ENCODE assay signal across 29 cellular contexts in the genomic region with DNA sequence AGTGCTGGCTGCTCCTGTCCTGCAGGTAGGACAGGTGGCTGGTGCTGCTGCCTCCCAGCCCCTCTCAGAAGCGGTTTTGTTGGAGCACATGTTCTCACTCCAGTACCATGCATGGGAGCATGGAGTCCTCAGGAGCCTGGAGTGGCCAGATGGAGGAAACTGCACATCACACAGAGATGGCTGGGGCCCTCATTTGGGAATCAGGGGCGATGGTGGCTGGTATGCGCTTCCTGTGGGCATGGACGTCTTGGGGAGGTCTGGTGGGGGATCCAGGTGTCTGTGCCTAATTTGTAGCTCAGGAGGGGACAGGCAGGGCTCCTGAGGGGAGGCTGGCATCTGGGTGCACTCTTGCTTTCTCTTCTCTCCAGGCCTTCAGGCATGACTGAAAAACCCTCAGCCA.
"Had no signal": no experiment of that assay in that cellular context is flagged by ENCODE, and none has a peak within 500 bp of the region (broad histone marks: within the 10 kb centered on the region; RNA-seq: fewer than 3 reads in every experiment).

No MANE protein-coding gene starts in this region.

- H3K27ac ChIP-seq: breast epithelium, SK-N-MC, VCaP had no signal

- ATAC-seq: K562, Panc1, Right ventricle myocardium inferior, T-cell had no signal

- H3K36me3 ChIP-seq: breast epithelium had no signal

- H3K4me3 ChIP-seq: breast epithelium, K562, SK-N-MC had no signal

- H3K27me3 Mint-ChIP-seq: activated CD4-positive, alpha-beta memory T cell treated with anti-CD3 and anti-CD28 coated beads for 36 hours; activated CD4-positive, alpha-beta T cell treated with anti-CD3 and anti-CD28 coated beads, Interleukin-2, amount 10 ng/mL, durations not matched to agents 7 days and 5 days; activated naive CD4-positive, alpha-beta T cell treated with anti-CD3 and anti-CD28 coated beads, Interleukin-2, amount 50 U/mL, for 24 hours; activated T-cell treated with anti-CD3 and anti-CD28 coated beads, Interleukin-2, amount 50 U/mL, for 24 hours; T-cell had no signal

- H3K4me3 Mint-ChIP-seq: activated CD4-positive, alpha-beta memory T cell treated with anti-CD3 and anti-CD28 coated beads for 36 hours; activated CD4-positive, alpha-beta T cell treated with anti-CD3 and anti-CD28 coated beads, Interleukin-2, amount 10 ng/mL, durations not matched to agents 7 days and 5 days; activated naive CD4-positive, alpha-beta T cell treated with anti-CD3 and anti-CD28 coated beads, Interleukin-2, amount 50 U/mL, for 24 hours; activated T-cell treated with anti-CD3 and anti-CD28 coated beads, Interleukin-2, amount 50 U/mL, for 24 hours; activated T-helper 1 cell treated with anti-CD3 and anti-CD28 coated beads, Interleukin-12 subunit alpha, Interleukin-12 subunit beta, Interleukin-2, Interleukin-4 antibody, amounts not matched to agents 30 ng/mL and 10 ng/mL and 1 ng/mL, durations not matched to agents 14 hours and 24 hours and 36 hours; T-cell had no signal

- DNase-seq: activated CD4-positive, alpha-beta memory T cell treated with anti-CD3 and anti-CD28 coated beads for 36 hours; activated CD4-positive, alpha-beta T cell treated with anti-CD3 and anti-CD28 coated beads, Interleukin-2, amount 10 ng/mL, durations not matched to agents 7 days and 5 days; activated CD4-positive, CD25-positive, alpha-beta regulatory T cell; activated effector memory CD4-positive, alpha-beta T cell treated with Interleukin-2 at 50 U/mL for 16 hours; activated naive CD4-positive, alpha-beta T cell; activated T-cell treated with anti-CD3 and anti-CD28 coated beads, Interleukin-2, amount 50 U/mL, for 24 hours; aorta; caudate nucleus; Karpas-422; MM.1S; NCI-H1105; NCI-H1436; NCI-H1694 treated with DMSO at 0.1 percent for 48 hours; NCI-H2029 treated with DMSO at 0.1 percent for 48 hours; NCI-H446 treated with DMSO at 0.1 percent for 48 hours; NCI-H524 treated with DMSO at 0.1 percent for 48 hours; NCI-H774; RPMI8226; T-cell; T-helper 2 cell; T1000 had no signal

- H3K9me3 Mint-ChIP-seq: activated naive CD4-positive, alpha-beta T cell treated with anti-CD3 and anti-CD28 coated beads, Interleukin-2, amount 50 U/mL, for 24 hours had no signal

- H3K27ac Mint-ChIP-seq: activated CD4-positive, alpha-beta memory T cell treated with anti-CD3 and anti-CD28 coated beads for 36 hours; activated CD4-positive, alpha-beta T cell treated with anti-CD3 and anti-CD28 coated beads, Interleukin-2, amount 10 ng/mL, durations not matched to agents 7 days and 5 days; activated naive CD4-positive, alpha-beta T cell treated with anti-CD3 and anti-CD28 coated beads, Interleukin-2, amount 50 U/mL, for 24 hours; activated T-cell treated with anti-CD3 and anti-CD28 coated beads, Interleukin-2, amount 50 U/mL, for 24 hours; activated T-helper 1 cell treated with anti-CD3 and anti-CD28 coated beads, Interleukin-12 subunit alpha, Interleukin-12 subunit beta, Interleukin-2, Interleukin-4 antibody, amounts not matched to agents 30 ng/mL and 10 ng/mL and 1 ng/mL, durations not matched to agents 14 hours and 24 hours and 36 hours; T-cell had no signal

- H3K27me3 ChIP-seq: breast epithelium had no signal
